Comparison of ENCODE assay signal across 10 cellular contexts in the genomic region with DNA sequence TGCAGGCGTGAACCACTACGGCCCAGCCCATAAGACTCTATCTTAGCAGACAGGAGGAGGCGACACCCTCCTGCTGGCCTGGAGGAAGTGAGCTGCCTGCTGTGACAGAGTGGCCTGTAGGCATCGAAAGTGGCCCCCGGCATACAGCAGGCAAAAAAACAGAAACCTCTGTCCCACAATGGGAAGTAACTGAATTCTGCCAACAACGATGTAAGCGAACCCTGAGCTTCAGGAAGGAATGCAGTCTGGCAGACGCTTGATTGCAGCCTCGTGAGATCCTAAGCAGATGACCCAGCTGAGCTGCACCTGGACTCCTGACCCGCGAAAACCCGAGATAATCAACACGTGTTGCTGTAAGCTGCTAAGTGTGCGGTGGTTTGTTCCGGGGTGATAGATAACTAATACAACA. TPM values are rescaled to one million over a fixed set of nuclear protein-coding genes. Genes with fewer than 3 reads are reported as not detected.
DNase-seq lines count a peak whose midpoint lies in the region; ATAC-seq and TF ChIP-seq lines count a peak whose summit lies in the region.
"Had no signal": no experiment of that assay in that cellular context is flagged by ENCODE, and none has a peak within 500 bp of the region (broad histone marks: within the 10 kb centered on the region; RNA-seq: fewer than 3 reads in every experiment).

No MANE protein-coding gene starts in this region.

- no peaks in the 10 kb centered on the region for H3K79me2 ChIP-seq in parathyroid adenoma

- no peaks in the 10 kb centered on the region for H3K27me3 ChIP-seq in body of pancreas
- H3K27me3 ChIP-seq in parathyroid adenoma (ENCODE audit: control insufficient read depth, insufficient read depth, low read length): no peaks in the 10 kb centered on the region
- H3K27me3 ChIP-seq in MG63: no peaks in the 10 kb centered on the region

- H3K4me2 ChIP-seq in parathyroid adenoma (ENCODE audit: low read length): no peak overlapping the region

- peak in 1 of 3 donors; percentile 18 for TF ChIP-seq POLR2A in body of pancreas (IDR thresholded peaks at IDR 0.05)

- TF ChIP-seq CTCF in body of pancreas (IDR thresholded peaks at IDR 0.05): peak in 1 of 7 experiments; percentile 11
- peak; percentile 5 for TF ChIP-seq CTCF in parathyroid adenoma (IDR thresholded peaks at IDR 0.05)

- H3K4me1 ChIP-seq in body of pancreas (peaks cover 45% of the 10 kb centered on the region), parathyroid adenoma (peaks cover 57% of the 10 kb centered on the region)

- peak overlapping the region; percentile 15 to 84 (median 65) for H3K27ac ChIP-seq in body of pancreas
- H3K27ac ChIP-seq in parathyroid adenoma: peak overlapping the region; percentile 76
- H3K27ac ChIP-seq: RWPE1 had no signal

- WGBS in body of pancreas, 2 donors: 16 to 17% methylated on average over 15 of the region's 15 CpGs

- intact Hi-C loops in body of pancreas (cut with DNase I): no loop called here

- H3K36me3 ChIP-seq in body of pancreas (replicated peaks in 1 of 2; ENCODE audit: insufficient read depth in 1 of 2, low read depth in 2 of 2) (no peaks in the 10 kb centered on the region), parathyroid adenoma (ENCODE audit: control insufficient read depth, insufficient read depth, low read length) (no peaks in the 10 kb centered on the region), MG63 (no peaks in the 10 kb centered on the region)

- no peak overlapping the region for H3K9ac ChIP-seq in parathyroid adenoma

- H3K9me3 ChIP-seq in body of pancreas (no peaks in the 10 kb centered on the region), parathyroid adenoma (ENCODE audit: control insufficient read depth, low read length) (no peaks in the 10 kb centered on the region), MG63 (no peaks in the 10 kb centered on the region)

- ATAC-seq in GM19397 (IDR thresholded peaks at IDR 0.05; ENCODE audit: unreplicated experiment) (peak; percentile 54), body of pancreas (peak; percentile 85), GM18861 (IDR thresholded peaks at IDR 0.05; ENCODE audit: unreplicated experiment) (no peak)

- peak overlapping the region; percentile 29 for H2AFZ ChIP-seq in parathyroid adenoma

- H3K4me3 ChIP-seq in body of pancreas (no peak overlapping the region), parathyroid adenoma (ENCODE audit: low read depth, low read length) (peak overlapping the region; percentile 27), MG63 (no peak overlapping the region)

- DNase-seq in HuH-7 (ENCODE audit: low spot score) (peak; percentile 22), body of pancreas (peak; percentile 72 to 92 (median 84)), MG63 (no peak), SW 1271 (lab: John Stamatoyannopoulos, UW) (no peak)
- DNase-seq: GDM1 had no signal

RNA-seq across cellular contexts. Expression of gene MRO, which starts 13.6 kb away (rescaled TPM):
- total RNA-seq in body of pancreas: under 1 TPM; 0.26 to 0.66 TPM
- total RNA-seq in MG63 (2014; rRNA removed; shearing (Covaris generic); ENCODE audit: low replicate concordance): 0.07 TPM in 1 of 2 replicates, not detected in the other
- total RNA-seq: activated CD4-positive, alpha-beta memory T cell treated with anti-CD3 and anti-CD28 coated beads for 36 hours had no signal

Comparison
In these comparisons a context has a peak if more than half of its experiments do, and no peak if none do; other contexts are left out.
1. DNase-seq: peak in HuH-7 (single experiment) and body of pancreas (4 of 4); none in MG63 (single experiment) and SW 1271 (0 of 2).